11 cellular contexts compared by ENCODE assay signal in genomic region chr12:60257063-60257462, GRCh38.
DNase-seq lines count a peak whose midpoint lies in the region; ATAC-seq, FAIRE-seq and TF ChIP-seq lines count a peak whose summit lies in the region.
"Had no signal": no experiment of that assay in that cellular context is flagged by ENCODE, and none has a peak within 500 bp of the region (broad histone marks: within the 10 kb centered on the region; RNA-seq: fewer than 3 reads in every experiment).

No MANE protein-coding gene starts in this region.

- no peak overlapping the region for H3K27ac ChIP-seq in Panc1 (ENCODE audit: low read length)
- H3K27ac ChIP-seq in pancreas = no peak overlapping the region

- BruUV-seq in Panc1 (replicated peaks; lab: Mats Ljungman, UMichigan) = no TSS peak

- intact Hi-C loops in Panc1 (cut with micrococcal nuclease; ENCODE audit: unreplicated experiment) (no loop called here), pancreas (cut with DNase I) (no loop called here)

- no peaks in the 10 kb centered on the region for H3K9me3 Mint-ChIP-seq in activated T-cell treated with anti-CD3 and anti-CD28 coated beads, Interleukin-2, amount 50 U/mL, for 4 hours

- whole genome bisulfite sequencing in pancreas, 2 donors = 41 to 45% methylated on average over 1 of the region's 1 CpG

- FAIRE-seq in pancreas (lab: Jason Lieb, UNC) = no peak

- no peaks in the 10 kb centered on the region for H3K36me3 Mint-ChIP-seq in activated T-cell treated with anti-CD3 and anti-CD28 coated beads, Interleukin-2, amount 50 U/mL, for 4 hours (ENCODE audit: insufficient read depth)

- DNase-seq in GM03348 (ENCODE audit: low spot score) (peak; percentile 50), Panc1 (ENCODE audit: low read depth, low spot score) (peak; percentile 43), epithelial cell of esophagus (ENCODE audit: low read depth) (peak; percentile 72), pancreas (no peak), NCI-H1048 (lab: John Stamatoyannopoulos, UW) (no peak)
- no peak for DNase-seq in activated T-cell treated with anti-CD3 and anti-CD28 coated beads, Interleukin-2, amount 50 U/mL, for 4 hours
- DNase-seq: NCI-H1092 treated with DMSO at 0.1 percent for 48 hours, occipital lobe had no signal

- no peaks in the 10 kb centered on the region for H3K4me1 ChIP-seq in Panc1 (ENCODE audit: control insufficient read depth, insufficient read depth, low read length)
- no peaks in the 10 kb centered on the region for H3K4me1 ChIP-seq in pancreas

- CTCF ChIA-PET in Panc1 (lab: Charles Lee) = interaction anchor here (0.6 kb wide), 1 partner anchor 1602 kb away, joined by 5 read pairs; no protein-coding TSS in a partner anchor

- H3K36me3 ChIP-seq in Panc1 (ENCODE audit: control insufficient read depth, insufficient read depth, low read length) (no peaks in the 10 kb centered on the region), pancreas (no peaks in the 10 kb centered on the region)

- no peak overlapping the region for H3K4me3 ChIP-seq in Panc1 (ENCODE audit: low read depth in 2 of 2, low read length in 2 of 2)
- H3K4me3 ChIP-seq in epithelial cell of esophagus (ENCODE audit: low read length) = no peak overlapping the region
- H3K4me3 ChIP-seq in pancreas = no peak overlapping the region

- H3K9me3 ChIP-seq in Panc1 (ENCODE audit: control insufficient read depth, insufficient read depth, low read depth, low read length) = no peaks in the 10 kb centered on the region
- H3K9me3 ChIP-seq in pancreas = no peaks in the 10 kb centered on the region

- H3K27me3 ChIP-seq in Panc1 (ENCODE audit: control insufficient read depth, insufficient read depth, low read length) = no peaks in the 10 kb centered on the region
- no peaks in the 10 kb centered on the region for H3K27me3 ChIP-seq in pancreas

- H3K4me1 Mint-ChIP-seq in activated T-cell treated with anti-CD3 and anti-CD28 coated beads, Interleukin-2, amount 50 U/mL, for 4 hours (ENCODE audit: low read depth) = no peaks in the 10 kb centered on the region

- POLR2A ChIA-PET in Panc1 (lab: Charles Lee) = no interaction called here

- peak; percentile 76 for ATAC-seq in Panc1
- ATAC-seq in pancreas = peak in 3 of 4 donors; percentile 41 to 82 (median 46)
- ATAC-seq in activated T-cell treated with anti-CD3 and anti-CD28 coated beads, Interleukin-2, amount 50 U/mL, for 4 hours = no peak
- no peak for ATAC-seq in HG02840 (IDR thresholded peaks at IDR 0.05; ENCODE audit: low FRiP score, unreplicated experiment)
- no peak for ATAC-seq in GM21367 (IDR thresholded peaks at IDR 0.05; ENCODE audit: unreplicated experiment)
- ATAC-seq: Right ventricle myocardium inferior had no signal

- no peaks in the 10 kb centered on the region for H3K27me3 Mint-ChIP-seq in activated T-cell treated with anti-CD3 and anti-CD28 coated beads, Interleukin-2, amount 50 U/mL, for 4 hours (ENCODE audit: low read depth)

- no peak overlapping the region for H3K4me3 Mint-ChIP-seq in activated T-cell treated with anti-CD3 and anti-CD28 coated beads, Interleukin-2, amount 50 U/mL, for 4 hours

- TF ChIP-seq CTCF in Panc1 (IDR thresholded peaks at IDR 0.05) = peak; percentile 30; the same call in 1 of the 2 replicates
- TF ChIP-seq CTCF in epithelial cell of esophagus (IDR thresholded peaks at IDR 0.05; ENCODE audit: insufficient read depth, low read depth, low read length, missing control alignments) = peak; percentile 32
- no peak for TF ChIP-seq CTCF in pancreas (IDR thresholded peaks at IDR 0.05)

- in situ Hi-C loops in Panc1 (cut with HindIII; ENCODE audit: low pct_unique_long_range_greater_than_20kb, low sequenced_read_pairs) = no loop called here

Comparison
In these comparisons a context has a peak if more than half of its experiments do, and no peak if none do; other contexts are left out.
1. DNase-seq: peak in GM03348 (single experiment), Panc1 (single experiment) and epithelial cell of esophagus (single experiment); none in pancreas (0 of 6), activated T-cell treated with anti-CD3 and anti-CD28 coated beads, Interleukin-2, amount 50 U/mL, for 4 hours (single experiment) and NCI-H1048 (single experiment).
2. ATAC-seq: peak in Panc1 (single experiment) and pancreas (3 of 4); none in activated T-cell treated with anti-CD3 and anti-CD28 coated beads, Interleukin-2, amount 50 U/mL, for 4 hours (0 of 2), HG02840 (single experiment) and GM21367 (single experiment).
3. CTCF ChIP-seq: peak in Panc1 (single experiment) and epithelial cell of esophagus (single experiment); none in pancreas (0 of 4).